Comparison of ENCODE assay signal across 9 cellular contexts in the genomic region with DNA sequence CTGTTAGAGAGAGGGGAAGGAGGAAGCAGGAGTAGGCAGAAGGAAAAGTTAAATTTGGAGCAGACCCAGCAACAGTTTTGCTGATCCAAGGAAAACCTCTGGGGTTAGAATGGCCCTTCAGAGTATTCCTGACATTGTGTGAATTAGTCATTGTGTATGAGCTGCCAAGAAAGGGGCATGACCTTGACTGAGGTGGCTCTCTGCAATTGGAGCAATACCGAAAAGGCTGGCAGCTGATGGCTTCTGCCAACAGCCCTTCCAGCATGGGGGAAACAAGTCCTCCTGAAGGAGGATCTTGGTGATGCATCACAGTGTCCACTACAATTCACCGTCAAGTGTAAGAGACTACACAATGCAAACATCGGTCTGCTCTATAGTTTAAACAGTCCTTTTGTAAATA. TPM values are rescaled to one million over a fixed set of nuclear protein-coding genes. Genes with fewer than 3 reads are reported as not detected.
DNase-seq lines count a peak whose midpoint lies in the region; ATAC-seq and TF ChIP-seq lines count a peak whose summit lies in the region.
"Had no signal": no experiment of that assay in that cellular context is flagged by ENCODE, and none has a peak within 500 bp of the region (broad histone marks: within the 10 kb centered on the region; RNA-seq: fewer than 3 reads in every experiment).

No MANE protein-coding gene starts in this region.

- TF ChIP-seq POLR2A in testis (IDR thresholded peaks at IDR 0.05) (no peak), uterus (IDR thresholded peaks at IDR 0.05) (no peak)

- H3K27ac ChIP-seq in foreskin keratinocyte = peak overlapping the region; percentile 89
- no peak overlapping the region for H3K27ac ChIP-seq in testis
- no peak overlapping the region for H3K27ac ChIP-seq in uterus

- H3K9me3 ChIP-seq in testis = no peaks in the 10 kb centered on the region
- H3K9me3 ChIP-seq in uterus = no peaks in the 10 kb centered on the region
- H3K9me3 ChIP-seq: HAP-1 had no signal

- ATAC-seq in foreskin keratinocyte = peak; percentile 62
- ATAC-seq in GM18520 (IDR thresholded peaks at IDR 0.05; ENCODE audit: unreplicated experiment) = no peak

- intact Hi-C loops in testis (cut with DNase I; ENCODE audit: low total_unique reads) (no loop called here), uterus (cut with DNase I; ENCODE audit: low total_unique reads) (no loop called here)

- H3K36me3 ChIP-seq in testis (ENCODE audit: low read depth, missing control alignments) = no peaks in the 10 kb centered on the region
- no peaks in the 10 kb centered on the region for H3K36me3 ChIP-seq in uterus
- H3K36me3 ChIP-seq: HAP-1 had no signal

- H3K4me3 ChIP-seq in testis = no peak overlapping the region
- H3K4me3 ChIP-seq in uterus = no peak overlapping the region
- H3K4me3 ChIP-seq: HAP-1 had no signal

- DNase-seq in NCI-H510A treated with DMSO at 0.1 percent for 48 hours (lab: John Stamatoyannopoulos, UW) (peak; percentile 25), NCI-H510A (lab: John Stamatoyannopoulos, UW) (no peak), SHP77 treated with DMSO at 0.1 percent for 48 hours (lab: John Stamatoyannopoulos, UW) (peak; percentile 60), foreskin keratinocyte (peak in 1 of 2 donors; percentile 50), testis (peak; percentile 34), uterus (no peak)
- DNase-seq in stimulated activated naive CD4-positive, alpha-beta T cell treated with Interleukin-2 at 50 U/mL for 16 hours (lab: John Stamatoyannopoulos, UW) = no peak

- H3K4me1 ChIP-seq in foreskin keratinocyte = peaks cover 24% of the 10 kb centered on the region
- no peaks in the 10 kb centered on the region for H3K4me1 ChIP-seq in testis
- no peaks in the 10 kb centered on the region for H3K4me1 ChIP-seq in uterus

- TF ChIP-seq CTCF in foreskin keratinocyte (conservative IDR thresholded peaks at IDR 0.05) (no peak), testis (IDR thresholded peaks at IDR 0.05) (no peak), uterus (IDR thresholded peaks at IDR 0.05) (no peak)

- 66 to 70% methylated on average over 3 of the region's 3 CpGs for WGBS in testis, 2 donors

- H3K27me3 ChIP-seq in foreskin keratinocyte (no peaks in the 10 kb centered on the region), testis (no peaks in the 10 kb centered on the region), uterus (no peaks in the 10 kb centered on the region)

RNA-seq across cellular contexts. Expression of a gene that starts 20.6 kb away (rescaled TPM):
- total RNA-seq in foreskin keratinocyte (34.4 and 35.7 TPM in 2 replicates), testis (10 to 100 TPM; 62.6 to 69.3 TPM), uterus (10 to 100 TPM; 16.9 to 56.9 (median 49.5) TPM)
- polyA plus RNA-seq in foreskin keratinocyte (10.7 and 12.1 TPM in 2 replicates), testis (ENCODE audit: insufficient read depth, low read depth, low replicate concordance) (43.3 TPM)

Comparison
In these comparisons a context has a peak if more than half of its experiments do, and no peak if none do; other contexts are left out.
1. DNase-seq: peak in NCI-H510A treated with DMSO at 0.1 percent for 48 hours (single experiment), SHP77 treated with DMSO at 0.1 percent for 48 hours (single experiment) and testis (single experiment); none in NCI-H510A (single experiment), uterus (0 of 2) and stimulated activated naive CD4-positive, alpha-beta T cell treated with Interleukin-2 at 50 U/mL for 16 hours (single experiment).